Comparison of ENCODE assay signal across 8 cellular contexts in the genomic region with DNA sequence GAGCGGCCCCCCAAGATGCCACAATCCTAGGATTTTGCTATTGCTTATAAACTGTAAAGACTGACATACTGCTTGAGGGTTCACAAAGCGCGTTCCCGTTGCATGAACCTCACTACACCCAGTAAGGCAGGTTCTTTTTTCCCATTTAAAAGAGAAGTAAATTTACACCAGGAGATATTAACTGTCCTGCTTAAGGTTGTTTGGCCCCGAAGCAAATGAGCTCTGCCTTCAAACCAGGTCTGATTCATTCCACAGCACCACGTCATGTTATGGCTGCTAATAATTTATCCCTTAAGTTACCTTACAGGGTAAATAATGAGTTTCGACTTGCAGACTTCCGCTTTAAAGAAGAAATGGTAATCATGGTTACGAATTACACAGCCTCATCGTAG. TPM values are rescaled to one million over a fixed set of nuclear protein-coding genes. Genes with fewer than 3 reads are reported as not detected.
A peak's percentile ranks its signal among the peaks of the same experiment; 100 is the strongest.
DNase-seq lines count a peak whose midpoint lies in the region; ATAC-seq, FAIRE-seq and TF ChIP-seq lines count a peak whose summit lies in the region.

No MANE protein-coding gene starts in this region.

- H3K4me3 Mint-ChIP-seq in activated naive CD8-positive, alpha-beta T cell treated with anti-CD3 and anti-CD28 coated beads for 36 hours, result no peak overlapping the region

- peak overlapping the region; percentile 88 for H3K27ac ChIP-seq in right cardiac atrium (ENCODE audit: low read length)

- no peak for TF ChIP-seq POLR2A in NB4 (IDR thresholded peaks at IDR 0.05; ENCODE audit: extremely low read depth, insufficient read length)

- H3K4me1 ChIP-seq in BE2C (no peaks in the 10 kb centered on the region), right cardiac atrium (ENCODE audit: control insufficient read depth, insufficient read depth, low read length) (no peaks in the 10 kb centered on the region)

- H3K36me3 ChIP-seq in BE2C, result no peaks in the 10 kb centered on the region

- intact Hi-C loops in right cardiac atrium (cut with DNase I), result no loop called here

- H3K4me1 Mint-ChIP-seq in activated naive CD8-positive, alpha-beta T cell treated with anti-CD3 and anti-CD28 coated beads for 36 hours, result peaks cover 26% of the 10 kb centered on the region

- H3K4me3 ChIP-seq in BE2C (ENCODE audit: low read depth, low read length), result peak overlapping the region; percentile 83
- peak overlapping the region; percentile 84 for H3K4me3 ChIP-seq in NB4 (ENCODE audit: low read depth, low read length)
- H3K4me3 ChIP-seq in right cardiac atrium (ENCODE audit: low read length), result peak overlapping the region; percentile 96
- peak overlapping the region; percentile 77 for H3K4me3 ChIP-seq in retinal pigment epithelial cell (ENCODE audit: low read length)

- FAIRE-seq in GM19239 (lab: Jason Lieb, UNC), result peak; percentile 83

- ATAC-seq in right cardiac atrium (peak; percentile 1 to 3), GM19467 (IDR thresholded peaks at IDR 0.05; ENCODE audit: unreplicated experiment) (no peak), HG03025 (IDR thresholded peaks at IDR 0.05; ENCODE audit: low FRiP score, unreplicated experiment) (no peak)

- TF ChIP-seq CTCF in BE2C (IDR thresholded peaks at IDR 0.05; ENCODE audit: low read depth, low read length) (no peak), NB4 (IDR thresholded peaks at IDR 0.05; ENCODE audit: low read depth, low read length) (no peak), retinal pigment epithelial cell (conservative IDR thresholded peaks at IDR 0.05; ENCODE audit: low read depth, low read length) (no peak)

- peak overlapping the region; percentile 89 for H3K27ac Mint-ChIP-seq in activated naive CD8-positive, alpha-beta T cell treated with anti-CD3 and anti-CD28 coated beads for 36 hours

- no peaks in the 10 kb centered on the region for H3K27me3 ChIP-seq in BE2C
- no peaks in the 10 kb centered on the region for H3K27me3 ChIP-seq in right cardiac atrium (ENCODE audit: control insufficient read depth, insufficient read depth)

- DNase-seq in BE2C, result peak; percentile 11
- DNase-seq in GM19239 (ENCODE audit: insufficient read length, low spot score), result no peak
- no peak for DNase-seq in NB4 (ENCODE audit: low read depth)
- peak; percentile 21 for DNase-seq in activated naive CD8-positive, alpha-beta T cell treated with anti-CD3 and anti-CD28 coated beads for 36 hours
- DNase-seq in right cardiac atrium, result peak in 1 of 3 donors; percentile 46
- peak; percentile 17 for DNase-seq in retinal pigment epithelial cell (ENCODE audit: low read depth)

- H3K27me3 Mint-ChIP-seq in activated naive CD8-positive, alpha-beta T cell treated with anti-CD3 and anti-CD28 coated beads for 36 hours, result no peaks in the 10 kb centered on the region

- H3K9me3 ChIP-seq in BE2C (no peaks in the 10 kb centered on the region), right cardiac atrium (ENCODE audit: control insufficient read depth, low read length) (no peaks in the 10 kb centered on the region)

- H3K9me3 Mint-ChIP-seq in activated naive CD8-positive, alpha-beta T cell treated with anti-CD3 and anti-CD28 coated beads for 36 hours, result no peaks in the 10 kb centered on the region

- peaks cover 6% of the 10 kb centered on the region for H3K36me3 Mint-ChIP-seq in activated naive CD8-positive, alpha-beta T cell treated with anti-CD3 and anti-CD28 coated beads for 36 hours

- WGBS in right cardiac atrium, result 2% methylated on average over 10 of the region's 10 CpGs

RNA-seq across cellular contexts. Expression of gene FKBP14, which starts 0.6 kb away (rescaled TPM):
- polyA plus RNA-seq in BE2C (2012; ENCODE audit: insufficient read depth, insufficient read length, low read depth), result 8.8 TPM
- total RNA-seq in activated naive CD8-positive, alpha-beta T cell treated with anti-CD3 and anti-CD28 coated beads for 36 hours, result 1 to 10 TPM; 6.9 to 7.0 TPM
- total RNA-seq in right cardiac atrium, result 10 to 100 TPM; 11.8 to 23.6 (median 13.8) TPM
- polyA plus RNA-seq in right cardiac atrium, result 3.8 TPM

RNA-seq across cellular contexts. Expression of gene PLEKHA8, which starts 1.2 kb away (rescaled TPM):
- 3.6 TPM for polyA plus RNA-seq in BE2C (2012; ENCODE audit: insufficient read depth, insufficient read length, low read depth)
- 10 to 100 TPM; 11.7 to 13.2 TPM for total RNA-seq in activated naive CD8-positive, alpha-beta T cell treated with anti-CD3 and anti-CD28 coated beads for 36 hours
- total RNA-seq in right cardiac atrium, result 1 to 10 TPM; 3.8 to 5.6 (median 4.6) TPM
- polyA plus RNA-seq in right cardiac atrium, result 1.7 TPM

RNA-seq across cellular contexts. Expression of gene SCRN1, which starts 37.5 kb away (rescaled TPM):
- 90.4 TPM for polyA plus RNA-seq in BE2C (2012; ENCODE audit: insufficient read depth, insufficient read length, low read depth)
- 1 to 10 TPM; 8.2 to 9.2 TPM for total RNA-seq in activated naive CD8-positive, alpha-beta T cell treated with anti-CD3 and anti-CD28 coated beads for 36 hours
- 10 to 100 TPM; 28.7 to 30.9 (median 29.4) TPM for total RNA-seq in right cardiac atrium
- 10.1 TPM for polyA plus RNA-seq in right cardiac atrium

Comparison
In these comparisons a context has a peak if more than half of its experiments do, and no peak if none do; other contexts are left out.
1. DNase-seq: peak in BE2C (single experiment), activated naive CD8-positive, alpha-beta T cell treated with anti-CD3 and anti-CD28 coated beads for 36 hours (single experiment) and retinal pigment epithelial cell (single experiment); none in GM19239 (single experiment) and NB4 (single experiment).
2. ATAC-seq: peak in right cardiac atrium (2 of 2); none in GM19467 (single experiment) and HG03025 (single experiment).
3. Peak in every context shown above with its lines, with median percentiles within 50 percentile points of each other: H3K4me3 ChIP-seq.